In genomic region chr4:17085416-17085815, GRCh38 we compare ENCODE assay signal across 31 cellular contexts.
"Had no signal": no experiment of that assay in that cellular context is flagged by ENCODE, and none has a peak within 500 bp of the region (broad histone marks: within the 10 kb centered on the region; RNA-seq: fewer than 3 reads in every experiment).

No MANE protein-coding gene starts in this region.

- H3K9me3 Mint-ChIP-seq: activated CD8-positive, alpha-beta T cell treated with anti-CD3 and anti-CD28 coated beads for 36 hours; activated T-helper 17 cell treated with anti-CD3 and anti-CD28 coated beads, Interleukin-2, amount 50 U/mL, for 72 hours; effector memory CD8-positive, alpha-beta T cell had no signal

- H3K27me3 Mint-ChIP-seq: activated CD8-positive, alpha-beta T cell treated with anti-CD3 and anti-CD28 coated beads for 36 hours; naive B cell; stimulated activated naive B cell treated with anti-CD40 and anti-IgM and Interleukin-4, amounts not matched to agents 10 μg/mL and 1 μg/mL and 100 μg/mL, for 72 hours had no signal

- H3K27ac ChIP-seq: stomach, thyroid gland, upper lobe of left lung, vagina had no signal

- FAIRE-seq: kidney had no signal

- H3K4me3 ChIP-seq: stomach, thyroid gland, upper lobe of left lung, vagina had no signal

- H3K27me3 ChIP-seq: stomach, thyroid gland, upper lobe of left lung, vagina had no signal

- H3K36me3 ChIP-seq: stomach, thyroid gland, upper lobe of left lung, vagina had no signal

- DNase-seq: activated CD4-positive, alpha-beta T cell treated with anti-CD3 and anti-CD28 coated beads, Interleukin-2, amount 50 U/mL, for 1 hour; activated CD8-positive, alpha-beta T cell treated with anti-CD3 and anti-CD28 coated beads for 36 hours; activated gamma-delta T cell treated with Interleukin-2 at 50 U/mL for 16 hours; activated naive CD4-positive, alpha-beta T cell treated with anti-CD3 and anti-CD28 coated beads, Interleukin-2, amount 50 U/mL, for 16 hours; activated T-cell treated with anti-CD3 and anti-CD28 coated beads, Interleukin-2, amount 50 U/mL, for 4 hours; amniotic stem cell; caudate nucleus; cortex of kidney; effector memory CD8-positive, alpha-beta T cell; erythroblast; foreskin fibroblast; head of caudate nucleus; hypothalamus; immature natural killer cell; kidney; left colon; mammary epithelial cell; naive B cell; nucleus accumbens; posterior cingulate gyrus; right cardiac atrium; stimulated activated CD4-positive, alpha-beta T cell treated with anti-CD3 and anti-CD28 coated beads, Interleukin-15, amount 100 ng/mL, for 24 hours; stimulated activated CD4-positive, alpha-beta T cell treated with anti-CD3 and anti-CD28 coated beads, Interleukin-2, amount 100 ng/mL, for 24 hours; stimulated activated naive B cell treated with anti-CD40 and anti-IgM and Interleukin-4, amounts not matched to agents 10 μg/mL and 1 μg/mL and 100 μg/mL, for 72 hours; stomach; thyroid gland; upper lobe of left lung had no signal

- H3K4me1 ChIP-seq: stomach, thyroid gland, upper lobe of left lung, vagina had no signal

- H3K9me3 ChIP-seq: stomach, thyroid gland, upper lobe of left lung, vagina had no signal

- H3K4me3 Mint-ChIP-seq: activated CD8-positive, alpha-beta T cell treated with anti-CD3 and anti-CD28 coated beads for 36 hours; activated T-cell treated with anti-CD3 and anti-CD28 coated beads, Interleukin-2, amount 50 U/mL, for 4 hours; activated T-helper 17 cell treated with anti-CD3 and anti-CD28 coated beads, Interleukin-2, amount 50 U/mL, for 72 hours; effector memory CD8-positive, alpha-beta T cell; immature natural killer cell; mesothelial cell of epicardium; naive B cell; stimulated activated naive B cell treated with anti-CD40 and anti-IgM and Interleukin-4, amounts not matched to agents 10 μg/mL and 1 μg/mL and 100 μg/mL, for 72 hours; WTC11 had no signal

- H3K36me3 Mint-ChIP-seq: immature natural killer cell; mesothelial cell of epicardium; naive B cell; stimulated activated naive B cell treated with anti-CD40 and anti-IgM and Interleukin-4, amounts not matched to agents 10 μg/mL and 1 μg/mL and 100 μg/mL, for 72 hours had no signal

- H3K4me1 Mint-ChIP-seq: activated T-helper 17 cell treated with anti-CD3 and anti-CD28 coated beads, Interleukin-2, amount 50 U/mL, for 72 hours; immature natural killer cell; mesothelial cell of epicardium; naive B cell; stimulated activated naive B cell treated with anti-CD40 and anti-IgM and Interleukin-4, amounts not matched to agents 10 μg/mL and 1 μg/mL and 100 μg/mL, for 72 hours had no signal

- H3K27ac Mint-ChIP-seq: activated CD8-positive, alpha-beta T cell treated with anti-CD3 and anti-CD28 coated beads for 36 hours; activated T-helper 17 cell treated with anti-CD3 and anti-CD28 coated beads, Interleukin-2, amount 50 U/mL, for 72 hours; effector memory CD8-positive, alpha-beta T cell; immature natural killer cell; mesothelial cell of epicardium; stimulated activated naive B cell treated with anti-CD40 and anti-IgM and Interleukin-4, amounts not matched to agents 10 μg/mL and 1 μg/mL and 100 μg/mL, for 72 hours; WTC11 had no signal
